Comparison of ENCODE assay signal across 28 cellular contexts in genomic region chr2:205296959-205297358, GRCh38.
"Had no signal": no experiment of that assay in that cellular context is flagged by ENCODE, and none has a peak within 500 bp of the region (broad histone marks: within the 10 kb centered on the region; RNA-seq: fewer than 3 reads in every experiment).

No MANE protein-coding gene starts in this region.

- DNase-seq: hippocampal formation; immature natural killer cell; kidney; left colon; left lung; lower lobe of right lung; mammary epithelial cell; mesenchymal stem cell; naive thymus-derived CD8-positive, alpha-beta T cell; nucleus accumbens; pancreas; posterior cingulate gyrus; retina; right cardiac atrium; sigmoid colon; small intestine; spleen; stimulated activated CD4-positive, alpha-beta T cell treated with anti-CD3 and anti-CD28 coated beads, Interleukin-4, amount 100 ng/mL, for 24 hours; stimulated activated naive CD4-positive, alpha-beta T cell; tibial artery; trophoblast cell; upper lobe of right lung had no signal

- H3K27ac ChIP-seq: left lung, lower lobe of right lung, pancreas, prostate gland, sigmoid colon, spleen, suprapubic skin, thoracic aorta, tibial artery, upper lobe of right lung had no signal

- H3K9me3 ChIP-seq: lower lobe of right lung, pancreas, prostate gland, sigmoid colon, suprapubic skin, thoracic aorta, tibial artery, upper lobe of right lung had no signal

- ATAC-seq: left colon; left lung; lower lobe of right lung; naive thymus-derived CD8-positive, alpha-beta T cell; pancreas; right cardiac atrium; stimulated activated effector memory CD8-positive, alpha-beta T cell treated with anti-CD3 and anti-CD28 coated beads, Interleukin-12 subunit alpha, Interleukin-12 subunit beta, amount 100 ng/mL, for 72 hours; upper lobe of right lung had no signal

- H3K4me3 ChIP-seq: left lung, lower lobe of right lung, pancreas, prostate gland, sigmoid colon, spleen, suprapubic skin, thoracic aorta, tibial artery, upper lobe of right lung had no signal

- H3K4me1 ChIP-seq: left lung, lower lobe of right lung, prostate gland, spleen, suprapubic skin, tibial artery, upper lobe of right lung had no signal

- H3K27me3 ChIP-seq: left lung, pancreas, sigmoid colon, spleen, suprapubic skin, tibial artery, upper lobe of right lung had no signal

- H3K36me3 ChIP-seq: left lung, lower lobe of right lung, pancreas, prostate gland, spleen, suprapubic skin, thoracic aorta, upper lobe of right lung had no signal

- FAIRE-seq: islet of Langerhans, kidney, pancreas, small intestine, urothelium cell line had no signal
